18 cellular contexts compared by ENCODE assay signal in the genomic region with DNA sequence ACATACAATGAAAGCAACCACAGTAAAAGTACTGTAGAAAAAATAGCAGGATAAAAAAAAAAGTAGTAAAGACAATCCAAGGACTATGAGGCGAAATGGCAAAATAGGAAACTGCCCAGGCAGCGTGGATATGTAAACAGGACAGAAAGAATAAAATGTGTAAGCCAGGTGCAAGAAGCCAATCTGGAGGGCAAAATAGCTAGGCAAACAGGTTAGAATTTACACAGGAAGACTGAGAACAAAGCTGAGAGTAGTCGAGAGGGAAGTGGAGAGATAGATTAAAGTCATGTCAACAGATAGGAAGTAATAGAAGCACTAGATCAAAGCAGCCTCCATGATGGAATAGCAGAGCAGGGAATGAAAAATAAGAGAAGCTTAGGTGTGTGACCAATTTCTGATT.
A peak's percentile ranks its signal among the peaks of the same experiment; 100 is the strongest.
DNase-seq lines count a peak whose midpoint lies in the region; ATAC-seq and TF ChIP-seq lines count a peak whose summit lies in the region.
"Had no signal": no experiment of that assay in that cellular context is flagged by ENCODE, and none has a peak within 500 bp of the region (broad histone marks: within the 10 kb centered on the region; RNA-seq: fewer than 3 reads in every experiment).

No MANE protein-coding gene starts in this region.

- H3K4me3 ChIP-seq in Loucy (ENCODE audit: low read length, poor library complexity, severe bottlenecking) (no peak overlapping the region), prostate gland (no peak overlapping the region), WERI-Rb-1 (ENCODE audit: low read depth, low read length) (no peak overlapping the region)
- H3K4me3 ChIP-seq: PC-9 had no signal

- intact Hi-C loops in prostate gland (cut with DNase I) = no loop called here

- H3K27me3 ChIP-seq in Loucy (ENCODE audit: insufficient read depth, low read length, poor library complexity, severe bottlenecking) = peaks cover 3% of the 10 kb centered on the region
- H3K27me3 ChIP-seq in prostate gland (replicated peaks; ENCODE audit: insufficient read depth) = no peaks in the 10 kb centered on the region
- no peaks in the 10 kb centered on the region for H3K27me3 ChIP-seq in WERI-Rb-1 (ENCODE audit: insufficient read depth, low read depth, severe bottlenecking)

- H4K20me1 ChIP-seq in Loucy (ENCODE audit: insufficient read depth, low read length, poor library complexity, severe bottlenecking) = no peaks in the 10 kb centered on the region

- H3F3A ChIP-seq in Loucy (ENCODE audit: low read depth) = no peaks in the 10 kb centered on the region

- peaks cover 6% of the 10 kb centered on the region for H3K4me1 ChIP-seq in Loucy (ENCODE audit: insufficient read depth, low read length, poor library complexity, severe bottlenecking)
- H3K4me1 ChIP-seq in prostate gland (replicated peaks) = no peaks in the 10 kb centered on the region

- H3K9ac ChIP-seq in Loucy (ENCODE audit: low read depth, low read length, poor library complexity, severe bottlenecking) = no peak overlapping the region

- peak; percentile 96 to 99 for DNase-seq in NCI-H2081 (lab: John Stamatoyannopoulos, UW)
- peak; percentile 25 for DNase-seq in OCI-M1 (lab: John Stamatoyannopoulos, UW)
- peak; percentile 51 for DNase-seq in prostate gland (ENCODE audit: low spot score)
- DNase-seq in WERI-Rb-1 = no peak
- no peak for DNase-seq in NCI-H82 treated with DMSO at 0.1 percent for 48 hours (lab: John Stamatoyannopoulos, UW; ENCODE audit: unreplicated experiment)
- DNase-seq: activated CD8-positive, alpha-beta memory T cell treated with anti-CD3 and anti-CD28 coated beads, Interleukin-2, amount 50 U/mL, for 4 hours; activated naive CD4-positive, alpha-beta T cell treated with anti-CD3 and anti-CD28 coated beads for 36 hours; erythroblast; KG1; mammary epithelial cell; NCI-H446; PC-9; stimulated activated CD4-positive, alpha-beta T cell treated with anti-CD3 and anti-CD28 coated beads, Interleukin-2, amount 100 ng/mL, for 24 hours had no signal

- 41% methylated on average over 3 of the region's 3 CpGs for WGBS in prostate gland

- no peaks in the 10 kb centered on the region for H3K79me2 ChIP-seq in Loucy (ENCODE audit: insufficient read depth, low read length)

- H3K4me2 ChIP-seq in Loucy (ENCODE audit: low read depth, low read length, poor library complexity, severe bottlenecking) = peak overlapping the region; percentile 8
- H3K4me2 ChIP-seq: PC-9 had no signal

- no peaks in the 10 kb centered on the region for H3K9me3 ChIP-seq in Loucy (ENCODE audit: insufficient read depth, low read depth, low read length)
- H3K9me3 ChIP-seq in prostate gland = no peaks in the 10 kb centered on the region
- H3K9me3 ChIP-seq in WERI-Rb-1 (ENCODE audit: severe bottlenecking) = no peaks in the 10 kb centered on the region

- peak overlapping the region; percentile 17 to 46 for H3K27ac ChIP-seq in prostate gland
- no peak overlapping the region for H3K27ac ChIP-seq in WERI-Rb-1
- H3K27ac ChIP-seq: HL-60, PC-9 had no signal

- H3K36me3 ChIP-seq in Loucy (ENCODE audit: insufficient read depth, low read length) (no peaks in the 10 kb centered on the region), prostate gland (no peaks in the 10 kb centered on the region), WERI-Rb-1 (no peaks in the 10 kb centered on the region)

- H2AFZ ChIP-seq in Loucy (ENCODE audit: low read length) = no peak overlapping the region
- H2AFZ ChIP-seq: PC-9 had no signal

- no peak for ATAC-seq in GM18868 (IDR thresholded peaks at IDR 0.05; ENCODE audit: unreplicated experiment)
- ATAC-seq: activated CD4-positive, CD25-positive, alpha-beta regulatory T cell treated with anti-CD3 and anti-CD28 coated beads, Interleukin-2, amount 50 U/mL, for 24 hours; sciatic nerve had no signal

- TF ChIP-seq CTCF in Loucy (conservative IDR thresholded peaks at IDR 0.05; ENCODE audit: low read length) (no peak), prostate gland (IDR thresholded peaks at IDR 0.05) (no peak), WERI-Rb-1 (IDR thresholded peaks at IDR 0.05; ENCODE audit: low read depth, low read length) (no peak)

- H3K9me2 ChIP-seq in Loucy (replicated peaks; ENCODE audit: low read depth, low read length) = no peaks in the 10 kb centered on the region

- no peak for TF ChIP-seq POLR2A in prostate gland (IDR thresholded peaks at IDR 0.05)

Comparison
In these comparisons a context has a peak if more than half of its experiments do, and no peak if none do; other contexts are left out.
1. DNase-seq: peak in NCI-H2081 (2 of 2), OCI-M1 (single experiment) and prostate gland (single experiment); none in WERI-Rb-1 (single experiment) and NCI-H82 treated with DMSO at 0.1 percent for 48 hours (single experiment).